ENCODE assay signal across 31 cellular contexts in genomic region chr19:16433986-16434385, GRCh38. TPM values are rescaled to one million over a fixed set of nuclear protein-coding genes. Genes with fewer than 3 reads are reported as not detected.
DNase-seq lines count a peak whose midpoint lies in the region; ATAC-seq and TF ChIP-seq lines count a peak whose summit lies in the region.
"Had no signal": no experiment of that assay in that cellular context is flagged by ENCODE, and none has a peak within 500 bp of the region (broad histone marks: within the 10 kb centered on the region; RNA-seq: fewer than 3 reads in every experiment).

No MANE protein-coding gene starts in this region.

- H3K4me3 ChIP-seq in AG10803 (ENCODE audit: low read length): no peak overlapping the region
- H3K4me3 ChIP-seq in neutrophil (ENCODE audit: low read depth in 1 of 2, low read length in 1 of 2): no peak overlapping the region
- H3K4me3 ChIP-seq: GM23338, MG63, Peyer's patch, skin epidermis had no signal

- peak overlapping the region; percentile 21; the same call in 1 of the 2 replicates for H3K27ac Mint-ChIP-seq in HFFc6
- H3K27ac Mint-ChIP-seq in activated CD4-positive, alpha-beta T cell treated with anti-CD3 and anti-CD28 coated beads, Interleukin-2, amount 10 ng/mL, durations not matched to agents 7 days and 5 days: no peak overlapping the region
- H3K27ac Mint-ChIP-seq: activated CD4-positive, alpha-beta memory T cell treated with anti-CD3 and anti-CD28 coated beads for 36 hours; GM23338; naive thymus-derived CD4-positive, alpha-beta T cell; T-helper 2 cell treated with Interferon-gamma antibody and Interleukin-4, amounts not matched to agents 5 μg/mL and 100 μg/mL, for 36 hours; type B pancreatic cell had no signal

- H3K36me3 ChIP-seq in neutrophil: peaks cover 90% of the 10 kb centered on the region

- no peaks in the 10 kb centered on the region for H3K27me3 ChIP-seq in neutrophil
- H3K27me3 ChIP-seq: MG63, Peyer's patch had no signal

- ATAC-seq in GM21786 (IDR thresholded peaks at IDR 0.05; ENCODE audit: unreplicated experiment) (no peak), HG03432 (IDR thresholded peaks at IDR 0.05; ENCODE audit: unreplicated experiment) (no peak)
- ATAC-seq: GM23338; naive thymus-derived CD4-positive, alpha-beta T cell had no signal

- H3K9me3 ChIP-seq in neutrophil: no peaks in the 10 kb centered on the region
- H3K9me3 ChIP-seq: MG63, Peyer's patch had no signal

- H3K9me3 Mint-ChIP-seq in HFFc6: no peaks in the 10 kb centered on the region
- H3K9me3 Mint-ChIP-seq in activated CD4-positive, alpha-beta T cell treated with anti-CD3 and anti-CD28 coated beads, Interleukin-2, amount 10 ng/mL, durations not matched to agents 7 days and 5 days: no peaks in the 10 kb centered on the region
- H3K9me3 Mint-ChIP-seq: activated CD4-positive, alpha-beta memory T cell treated with anti-CD3 and anti-CD28 coated beads for 36 hours; brain; GM23338; naive thymus-derived CD4-positive, alpha-beta T cell; T-helper 2 cell treated with Interferon-gamma antibody and Interleukin-4, amounts not matched to agents 5 μg/mL and 100 μg/mL, for 36 hours; type B pancreatic cell had no signal

- POLR2A ChIA-PET in activated CD4-positive, alpha-beta T cell treated with anti-CD3 and anti-CD28 coated beads, Interleukin-2, amount 10 ng/mL, durations not matched to agents 7 days and 5 days (lab: Charles Lee): no interaction called here

- H3K36me3 Mint-ChIP-seq in HFFc6 (ENCODE audit: low read depth): peaks cover 23% of the 10 kb centered on the region
- peaks cover 19% of the 10 kb centered on the region for H3K36me3 Mint-ChIP-seq in activated CD4-positive, alpha-beta T cell treated with anti-CD3 and anti-CD28 coated beads, Interleukin-2, amount 10 ng/mL, durations not matched to agents 7 days and 5 days (ENCODE audit: low read depth)

- H3K4me1 Mint-ChIP-seq in HFFc6 (ENCODE audit: low read depth): peaks cover 27% of the 10 kb centered on the region
- peaks cover 17% of the 10 kb centered on the region for H3K4me1 Mint-ChIP-seq in activated CD4-positive, alpha-beta T cell treated with anti-CD3 and anti-CD28 coated beads, Interleukin-2, amount 10 ng/mL, durations not matched to agents 7 days and 5 days
- H3K4me1 Mint-ChIP-seq: GM23338 had no signal

- H3K4me1 ChIP-seq in neutrophil (ENCODE audit: control insufficient read depth in 1 of 2, insufficient read depth in 1 of 2, low read depth in 1 of 2, low read length in 1 of 2): no peaks in the 10 kb centered on the region

- CTCF ChIA-PET in activated CD4-positive, alpha-beta T cell treated with anti-CD3 and anti-CD28 coated beads, Interleukin-2, amount 10 ng/mL, durations not matched to agents 7 days and 5 days (lab: Charles Lee): interaction anchor here (0.9 to 1.3 kb wide), 3 partner anchors 9 to 26 kb away, joined by 3 to 4 read pairs (median 3); no protein-coding TSS in a partner anchor

- DNase-seq in AG10803 (ENCODE audit: low read depth) (peak; percentile 25), HFFc6 (no peak), caudate nucleus (lab: John Stamatoyannopoulos, UW) (no peak), AG08396 (ENCODE audit: low spot score) (no peak)
- no peak for DNase-seq in activated CD4-positive, alpha-beta T cell treated with anti-CD3 and anti-CD28 coated beads, Interleukin-2, amount 10 ng/mL, durations not matched to agents 7 days and 5 days
- DNase-seq: activated CD4-positive, alpha-beta memory T cell treated with anti-CD3 and anti-CD28 coated beads for 36 hours; activated CD4-positive, CD25-positive, alpha-beta regulatory T cell treated with anti-CD3 and anti-CD28 coated beads, Interleukin-2, amount 50 U/mL, for 72 hours; activated naive CD4-positive, alpha-beta T cell treated with Interleukin-2 at 50 U/mL for 16 hours; DMS79; effector CD8-positive, alpha-beta T cell; KBM-7; MG63; midbrain; naive thymus-derived CD4-positive, alpha-beta T cell; NCI-H1105 treated with DMSO at 0.1 percent for 48 hours; NCI-H187 treated with DMSO at 0.1 percent for 48 hours; NCI-H526; occipital lobe; Peyer's patch; SIG-M5; stimulated activated naive CD4-positive, alpha-beta T cell had no signal

- no peak for TF ChIP-seq CTCF in AG10803 (conservative IDR thresholded peaks at IDR 0.05; ENCODE audit: low read length)
- TF ChIP-seq CTCF in HFFc6 (IDR thresholded peaks at IDR 0.05): no peak
- no peak for TF ChIP-seq CTCF in neutrophil (IDR thresholded peaks at IDR 0.05)

- H3K27me3 Mint-ChIP-seq in HFFc6 (ENCODE audit: insufficient read depth): no peaks in the 10 kb centered on the region; the same call in none of the 2 replicates
- no peaks in the 10 kb centered on the region for H3K27me3 Mint-ChIP-seq in activated CD4-positive, alpha-beta T cell treated with anti-CD3 and anti-CD28 coated beads, Interleukin-2, amount 10 ng/mL, durations not matched to agents 7 days and 5 days
- H3K27me3 Mint-ChIP-seq: activated CD4-positive, alpha-beta memory T cell treated with anti-CD3 and anti-CD28 coated beads for 36 hours; brain; naive thymus-derived CD4-positive, alpha-beta T cell; type B pancreatic cell had no signal

- peak overlapping the region; percentile 75 for H3K27ac ChIP-seq in caudate nucleus (ENCODE audit: low read depth, low read length)
- H3K27ac ChIP-seq in neutrophil: peak overlapping the region; percentile 9
- H3K27ac ChIP-seq: C4-2B, epithelial cell of prostate had no signal

- H3K4me3 Mint-ChIP-seq in HFFc6: no peak overlapping the region
- H3K4me3 Mint-ChIP-seq in activated CD4-positive, alpha-beta T cell treated with anti-CD3 and anti-CD28 coated beads, Interleukin-2, amount 10 ng/mL, durations not matched to agents 7 days and 5 days: no peak overlapping the region
- H3K4me3 Mint-ChIP-seq: activated CD4-positive, alpha-beta memory T cell treated with anti-CD3 and anti-CD28 coated beads for 36 hours; brain; GM23338; naive thymus-derived CD4-positive, alpha-beta T cell; T-helper 2 cell treated with Interferon-gamma antibody and Interleukin-4, amounts not matched to agents 5 μg/mL and 100 μg/mL, for 36 hours; type B pancreatic cell had no signal

RNA-seq across cellular contexts. Expression of gene EPS15L1, which starts 37.8 kb away (rescaled TPM):
- total RNA-seq in HFFc6 (2021; fragmentation: NEBNext Ultra II Directional; extraction: Animal tissue kit (Norgen Biotek cat#: 25700)): 10 to 100 TPM; 27.3 to 29.6 (median 28.4) TPM
- 10 to 100 TPM; 33.3 to 39.1 TPM for total RNA-seq in activated CD4-positive, alpha-beta T cell treated with anti-CD3 and anti-CD28 coated beads, Interleukin-2, amount 10 ng/mL, durations not matched to agents 7 days and 5 days
